Comparison of ENCODE assay signal across 23 cellular contexts in genomic region chr3:42519568-42519962, GRCh38. TPM values are rescaled to one million over a fixed set of nuclear protein-coding genes. Genes with fewer than 3 reads are reported as not detected.
DNase-seq lines count a peak whose midpoint lies in the region; ATAC-seq lines count a peak whose summit lies in the region.
"Had no signal": no experiment of that assay in that cellular context is flagged by ENCODE, and none has a peak within 500 bp of the region (broad histone marks: within the 10 kb centered on the region; RNA-seq: fewer than 3 reads in every experiment).

No MANE protein-coding gene starts in this region.

- H3K9me3 Mint-ChIP-seq in activated CD4-positive, alpha-beta T cell treated with anti-CD3 and anti-CD28 coated beads for 36 hours (ENCODE audit: low read depth) = no peaks in the 10 kb centered on the region
- no peaks in the 10 kb centered on the region for H3K9me3 Mint-ChIP-seq in CD4-positive, alpha-beta memory T cell
- H3K9me3 Mint-ChIP-seq in activated naive CD8-positive, alpha-beta T cell treated with anti-CD3 and anti-CD28 coated beads for 36 hours = no peaks in the 10 kb centered on the region
- H3K9me3 Mint-ChIP-seq: naive B cell had no signal

- intact Hi-C loops in activated CD4-positive, alpha-beta T cell treated with anti-CD3 and anti-CD28 coated beads for 36 hours (cut with DNase I, micrococcal nuclease) = loop anchor here in 1 of 2 experiments (1.0 kb wide), 2 partner anchors 17 kb away; partner anchors contain the start of gene VIPR1
- intact Hi-C loops in CD4-positive, alpha-beta memory T cell (cut with micrococcal nuclease) = loop anchor here (1.0 kb wide), 3 partner anchors 10 to 39 kb away; no protein-coding TSS in a partner anchor

- H3K9me3 ChIP-seq in CD4-positive, alpha-beta memory T cell (ENCODE audit: control insufficient read depth in 1 of 2, low read length in 2 of 2) = no peaks in the 10 kb centered on the region
- no peaks in the 10 kb centered on the region for H3K9me3 ChIP-seq in mucosa of rectum (ENCODE audit: control insufficient read depth in 2 of 2, low read length in 2 of 2)
- H3K9me3 ChIP-seq: BE2C, right lobe of liver, vagina had no signal

- H3K4me3 Mint-ChIP-seq in activated CD4-positive, alpha-beta T cell treated with anti-CD3 and anti-CD28 coated beads for 36 hours = no peak overlapping the region
- peak overlapping the region in 7 of 8 donors; percentile 68 to 88 (median 79) for H3K4me3 Mint-ChIP-seq in CD4-positive, alpha-beta memory T cell
- H3K4me3 Mint-ChIP-seq in activated naive CD8-positive, alpha-beta T cell treated with anti-CD3 and anti-CD28 coated beads for 36 hours = no peak overlapping the region
- H3K4me3 Mint-ChIP-seq: naive B cell had no signal

- no peaks in the 10 kb centered on the region for H3K27me3 Mint-ChIP-seq in activated CD4-positive, alpha-beta T cell treated with anti-CD3 and anti-CD28 coated beads for 36 hours
- no peaks in the 10 kb centered on the region for H3K27me3 Mint-ChIP-seq in CD4-positive, alpha-beta memory T cell
- no peaks in the 10 kb centered on the region for H3K27me3 Mint-ChIP-seq in activated naive CD8-positive, alpha-beta T cell treated with anti-CD3 and anti-CD28 coated beads for 36 hours
- H3K27me3 Mint-ChIP-seq: naive B cell had no signal

- no peaks in the 10 kb centered on the region for H3K27me3 ChIP-seq in CD4-positive, alpha-beta memory T cell (ENCODE audit: insufficient read depth, low read length)
- H3K27me3 ChIP-seq in mucosa of rectum (ENCODE audit: control insufficient read depth in 2 of 2, insufficient read depth in 2 of 2, low read length in 2 of 2) = no peaks in the 10 kb centered on the region
- H3K27me3 ChIP-seq: BE2C, foreskin keratinocyte, right lobe of liver, vagina had no signal

- peaks cover 16% of the 10 kb centered on the region for H3K36me3 Mint-ChIP-seq in activated CD4-positive, alpha-beta T cell treated with anti-CD3 and anti-CD28 coated beads for 36 hours (ENCODE audit: low read depth)
- peaks cover 35 to 49% of the 10 kb centered on the region in 2 donors for H3K36me3 Mint-ChIP-seq in CD4-positive, alpha-beta memory T cell
- H3K36me3 Mint-ChIP-seq in activated naive CD8-positive, alpha-beta T cell treated with anti-CD3 and anti-CD28 coated beads for 36 hours = peaks cover 13% of the 10 kb centered on the region
- H3K36me3 Mint-ChIP-seq: naive B cell had no signal

- peaks cover 36% of the 10 kb centered on the region for H3K4me1 ChIP-seq in CD4-positive, alpha-beta memory T cell (ENCODE audit: insufficient read depth, low read length)
- H3K4me1 ChIP-seq in mucosa of rectum (ENCODE audit: control insufficient read depth in 2 of 2, insufficient read depth in 2 of 2, low read length in 2 of 2) = peaks cover 45 to 58% of the 10 kb centered on the region in 2 donors
- H3K4me1 ChIP-seq: BE2C, parathyroid adenoma had no signal

- POLR2A ChIA-PET in activated CD4-positive, alpha-beta T cell treated with anti-CD3 and anti-CD28 coated beads for 36 hours (lab: Charles Lee) = no interaction called here
- POLR2A ChIA-PET in CD4-positive, alpha-beta memory T cell (lab: Charles Lee; ENCODE audit: partially characterized antibody) = interaction anchor here (0.8 to 2.4 kb wide), 6 partner anchors 9 to 36 kb away, joined by 3 to 22 read pairs (median 4); partner anchors contain the start of gene VIPR1

- DNase-seq in activated CD4-positive, alpha-beta T cell treated with anti-CD3 and anti-CD28 coated beads for 36 hours = peak; percentile 39
- no peak for DNase-seq in activated CD4-positive, alpha-beta T cell treated with anti-CD3 and anti-CD28 coated beads, Interleukin-2, amount 50 U/mL, for 1 hour
- DNase-seq in CD4-positive, alpha-beta memory T cell = no peak
- DNase-seq in activated naive CD8-positive, alpha-beta T cell treated with anti-CD3 and anti-CD28 coated beads for 36 hours = no peak
- no peak for DNase-seq in central memory CD4-positive, alpha-beta T cell
- no peak for DNase-seq in cortex of kidney (lab: John Stamatoyannopoulos, UW)
- no peak for DNase-seq in DMS114 treated with DMSO at 0.1 percent for 48 hours (lab: John Stamatoyannopoulos, UW; ENCODE audit: unreplicated experiment)
- DNase-seq: activated gamma-delta T cell, BE2C, foreskin keratinocyte, GF-D8, islet precursor cell, naive B cell, NCI-H2029, NCI-H446 had no signal

- peak; percentile 98 for ATAC-seq in activated CD4-positive, alpha-beta T cell treated with anti-CD3 and anti-CD28 coated beads for 36 hours
- ATAC-seq: foreskin keratinocyte had no signal

- peak overlapping the region; percentile 27 to 40 for H3K9ac ChIP-seq in mucosa of rectum (ENCODE audit: low read depth in 1 of 2, low read length in 2 of 2)
- H3K9ac ChIP-seq: parathyroid adenoma had no signal

- H3K4me3 ChIP-seq in CD4-positive, alpha-beta memory T cell (ENCODE audit: low read length in 2 of 2) = no peak overlapping the region
- H3K4me3 ChIP-seq in mucosa of rectum (ENCODE audit: low read length in 2 of 2) = no peak overlapping the region
- H3K4me3 ChIP-seq: coronary artery, right lobe of liver, vagina had no signal

- CTCF ChIA-PET in activated CD4-positive, alpha-beta T cell treated with anti-CD3 and anti-CD28 coated beads for 36 hours (lab: Charles Lee) = interaction anchor here (1.0 to 2.1 kb wide), 5 partner anchors 9 to 94 kb away, joined by 3 to 16 read pairs (median 5); partner anchors contain the start of gene VIPR1
- CTCF ChIA-PET in CD4-positive, alpha-beta memory T cell (lab: Charles Lee; ENCODE audit: partially characterized antibody) = interaction anchor here (0.9 to 50.4 kb wide), 6 partner anchors 8 to 24 kb away, joined by 3 to 1823 read pairs (median 4); partner anchors contain the start of gene VIPR1

- H3K27ac ChIP-seq in CD4-positive, alpha-beta memory T cell (ENCODE audit: low read depth, low read length) = peak overlapping the region; percentile 36
- peak overlapping the region; percentile 71 to 87 for H3K27ac ChIP-seq in mucosa of rectum (ENCODE audit: low read depth in 2 of 2, low read length in 2 of 2)
- H3K27ac ChIP-seq: coronary artery, foreskin keratinocyte, parathyroid adenoma, right lobe of liver, RWPE1, vagina had no signal

- H3K27ac Mint-ChIP-seq in activated CD4-positive, alpha-beta T cell treated with anti-CD3 and anti-CD28 coated beads for 36 hours = peak overlapping the region; percentile 89
- H3K27ac Mint-ChIP-seq in CD4-positive, alpha-beta memory T cell = peak overlapping the region; percentile 76 to 94 (median 93)
- H3K27ac Mint-ChIP-seq in activated naive CD8-positive, alpha-beta T cell treated with anti-CD3 and anti-CD28 coated beads for 36 hours = peak overlapping the region; percentile 58

- H3K36me3 ChIP-seq in CD4-positive, alpha-beta memory T cell (ENCODE audit: insufficient read depth, low read length) = peaks cover 4% of the 10 kb centered on the region
- peaks cover 10 to 22% of the 10 kb centered on the region in 2 donors for H3K36me3 ChIP-seq in mucosa of rectum (ENCODE audit: control insufficient read depth in 2 of 2, insufficient read depth in 2 of 2, low read length in 2 of 2)
- H3K36me3 ChIP-seq: BE2C, right lobe of liver, vagina had no signal

- H3K4me1 Mint-ChIP-seq in activated CD4-positive, alpha-beta T cell treated with anti-CD3 and anti-CD28 coated beads for 36 hours = peaks cover 27% of the 10 kb centered on the region
- H3K4me1 Mint-ChIP-seq in CD4-positive, alpha-beta memory T cell = peaks cover 23 to 66% (median 43%) of the 10 kb centered on the region in 4 donors
- peaks cover 19% of the 10 kb centered on the region for H3K4me1 Mint-ChIP-seq in activated naive CD8-positive, alpha-beta T cell treated with anti-CD3 and anti-CD28 coated beads for 36 hours
- H3K4me1 Mint-ChIP-seq: naive B cell had no signal

RNA-seq across cellular contexts. Expression of gene VIPR1, which starts 17.1 kb away (rescaled TPM):
- 1 to 10 TPM; 6.6 to 6.7 TPM for total RNA-seq in activated CD4-positive, alpha-beta T cell treated with anti-CD3 and anti-CD28 coated beads for 36 hours
- total RNA-seq in CD4-positive, alpha-beta memory T cell = 100 to 1,000 TPM in 1 of 2 experiments, 10 to 100 TPM in 1; 93.6 to 104 TPM
- polyA plus RNA-seq in CD4-positive, alpha-beta memory T cell = 10 to 100 TPM; 23.1 to 30.4 TPM
- total RNA-seq in activated naive CD8-positive, alpha-beta T cell treated with anti-CD3 and anti-CD28 coated beads for 36 hours = 1 to 10 TPM; 6.0 to 6.6 TPM
- total RNA-seq: A172, H4 had no signal

Comparison
In these comparisons a context has a peak if more than half of its experiments do, and no peak if none do; other contexts are left out.
1. H3K4me3 Mint-ChIP-seq: peak in CD4-positive, alpha-beta memory T cell (7 of 8); none in activated CD4-positive, alpha-beta T cell treated with anti-CD3 and anti-CD28 coated beads for 36 hours (single experiment) and activated naive CD8-positive, alpha-beta T cell treated with anti-CD3 and anti-CD28 coated beads for 36 hours (single experiment).
2. RNA of gene VIPR1, which starts 17.1 kb away (total RNA-seq): 93.6 to 104 TPM in CD4-positive, alpha-beta memory T cell; 6.6 to 6.7 TPM in activated CD4-positive, alpha-beta T cell treated with anti-CD3 and anti-CD28 coated beads for 36 hours and 6.0 to 6.6 TPM in activated naive CD8-positive, alpha-beta T cell treated with anti-CD3 and anti-CD28 coated beads for 36 hours; every median in the first group is over 10 times any median in the second.
3. Peak in every context shown above with its lines, with median percentiles within 50 percentile points of each other: H3K27ac Mint-ChIP-seq.